25 cellular contexts compared by ENCODE assay signal in genomic region chr7:11743016-11743415, GRCh38.
DNase-seq lines count a peak whose midpoint lies in the region; ATAC-seq, FAIRE-seq and TF ChIP-seq lines count a peak whose summit lies in the region.
"Had no signal": no experiment of that assay in that cellular context is flagged by ENCODE, and none has a peak within 500 bp of the region (broad histone marks: within the 10 kb centered on the region; RNA-seq: fewer than 3 reads in every experiment).

No MANE protein-coding gene starts in this region.

- no peaks in the 10 kb centered on the region for H3K4me1 ChIP-seq in small intestine (ENCODE audit: control insufficient read depth in 2 of 2, insufficient read depth in 1 of 2, low read depth in 1 of 2, low read length in 1 of 2)
- H3K4me1 ChIP-seq: BLaER1 had no signal

- WGBS in small intestine, 3 donors = 25 to 51% (median 40%) methylated on average over 3 of the region's 3 CpGs

- POLR2A ChIA-PET in HEK293T (lab: Yijun Ruan, JAX) = no interaction called here

- intact Hi-C loops in Right ventricle myocardium superior (cut with DNase I) = no loop called here

- CTCF ChIA-PET in HEK293T (lab: Yijun Ruan, JAX) = no interaction called here

- no peaks in the 10 kb centered on the region for H3K9me3 ChIP-seq in small intestine (ENCODE audit: control insufficient read depth, low read depth)
- H3K9me3 ChIP-seq: BE2C, BLaER1 had no signal

- DNase-seq in HEK293T (ENCODE audit: extremely low spot score) (no peak), NCI-H69 (lab: John Stamatoyannopoulos, UW) (peak; percentile 51), small intestine (peak; percentile 25), NCI-H146 (lab: John Stamatoyannopoulos, UW) (no peak), Right ventricle myocardium superior (no peak)
- no peak for DNase-seq in stimulated activated CD4-positive, alpha-beta T cell treated with anti-CD3 and anti-CD28 coated beads, Interleukin-12 subunit alpha, Interleukin-12 subunit beta, amount 100 ng/mL, for 4 hours
- DNase-seq: 8988T; ACHN; BE2C; C1 segment of cervical spinal cord; CD4-positive, alpha-beta memory T cell; CD4-positive, CD25-positive, alpha-beta regulatory T cell; CD8-positive, alpha-beta memory T cell; DMS 273 treated with DMSO at 0.1 percent for 48 hours; DMS53; DMS79; DND-41 had no signal

- FAIRE-seq in small intestine (lab: Jason Lieb, UNC) = no peak
- FAIRE-seq: A204.1, G401.6, GM12878, GM12892, GM18507 had no signal

- peak overlapping the region; percentile 22; the same call in 1 of the 2 replicates for H3K27ac ChIP-seq in VCaP
- H3K27ac ChIP-seq in small intestine (ENCODE audit: low read depth in 1 of 2, low read length in 1 of 2) = no peak overlapping the region
- H3K27ac ChIP-seq: BLaER1 had no signal

- ATAC-seq in HG03565 (IDR thresholded peaks at IDR 0.05; ENCODE audit: unreplicated experiment) = no peak
- ATAC-seq in Right ventricle myocardium superior (ENCODE audit: poor library complexity) = no peak
- ATAC-seq: GM12878 had no signal

- no peaks in the 10 kb centered on the region for H3K36me3 ChIP-seq in small intestine (ENCODE audit: control insufficient read depth in 2 of 2, insufficient read depth in 2 of 2, low read length in 2 of 2)
- H3K36me3 ChIP-seq: BE2C, BLaER1 had no signal

- no peak overlapping the region for H3K4me3 ChIP-seq in small intestine (ENCODE audit: low read depth in 1 of 2, low read length in 2 of 2)
- H3K4me3 ChIP-seq: BLaER1, GM12878 had no signal

- TF ChIP-seq CTCF in VCaP (conservative IDR thresholded peaks at IDR 0.05) = no peak

- H3K27me3 ChIP-seq in small intestine (ENCODE audit: control insufficient read depth in 2 of 2, insufficient read depth in 2 of 2, low read length in 2 of 2) = peaks cover 0 to 2% of the 10 kb centered on the region in 2 donors
- H3K27me3 ChIP-seq: BE2C, BLaER1 had no signal

TF ChIP-seq in HEK293T, 16 proteins besides CTCF, POLR2A, EP300 and RAD21:
- TF ChIP-seq ZNF384 (IDR thresholded peaks at IDR 0.05) = no peak
- TF ChIP-seq FOXA1 (IDR thresholded peaks at IDR 0.05) = peak; percentile 51; the same call in 1 of the 2 replicates
- TF ChIP-seq TARDBP (IDR thresholded peaks at IDR 0.05) = no peak
TF ChIP-seq in HEK293T: peak in this region for 1.

Comparison
In these comparisons a context has a peak if more than half of its experiments do, and no peak if none do; other contexts are left out.
1. DNase-seq: peak in NCI-H69 (single experiment) and small intestine (single experiment); none in HEK293T (single experiment), NCI-H146 (single experiment), stimulated activated CD4-positive, alpha-beta T cell treated with anti-CD3 and anti-CD28 coated beads, Interleukin-12 subunit alpha, Interleukin-12 subunit beta, amount 100 ng/mL, for 4 hours (single experiment) and Right ventricle myocardium superior (single experiment).